In genomic region chr15:81828135-81828534, GRCh38 we compare ENCODE assay signal across 1 cellular context.
TF ChIP-seq lines count a peak whose summit lies in the region.

No MANE protein-coding gene starts in this region.

TF ChIP-seq in HEK293, 187 proteins besides CTCF, POLR2A, EP300 and RAD21 (continued from another document):
- 0 out of 2 replicates have a peak, but pooled peaks have one; percentile 37 for TF ChIP-seq ZNF639 (tag by site-specific recombination; IDR thresholded peaks at IDR 0.05)
- TF ChIP-seq ZIC2 (tag by site-specific recombination; IDR thresholded peaks at IDR 0.05) = no peak
- peak; percentile 70 for TF ChIP-seq ZXDB (tag by site-specific recombination; IDR thresholded peaks at IDR 0.05)
- peak; percentile 32; the same call in 1 of the 2 replicates for TF ChIP-seq GLI2 (tag by site-specific recombination; IDR thresholded peaks at IDR 0.05; ENCODE audit: borderline replicate concordance, low read depth)
- TF ChIP-seq YY1 (tag by site-specific recombination; IDR thresholded peaks at IDR 0.05) = no peak
- no peak for TF ChIP-seq ZBTB48 (tag by site-specific recombination; IDR thresholded peaks at IDR 0.05)
- TF ChIP-seq ZNF792 (tag by site-specific recombination; IDR thresholded peaks at IDR 0.05) = no peak
- no peak for TF ChIP-seq ZNF768 (tag by site-specific recombination; IDR thresholded peaks at IDR 0.05)
- no peak for TF ChIP-seq ZNF239 (tag by site-specific recombination; IDR thresholded peaks at IDR 0.05)
- peak; percentile 16; the same call in 1 of the 2 replicates for TF ChIP-seq OVOL3 (tag by site-specific recombination; IDR thresholded peaks at IDR 0.05)
- TF ChIP-seq ZNF623 (tag by site-specific recombination; IDR thresholded peaks at IDR 0.05) = peak; percentile 72
- peak; percentile 66 for TF ChIP-seq ZBTB8A (tag by site-specific recombination; IDR thresholded peaks at IDR 0.05)
- no peak for TF ChIP-seq TCF7L2 (IDR thresholded peaks at IDR 0.05; ENCODE audit: borderline replicate concordance, low read depth, low read length)
- TF ChIP-seq ZNF654 (tag by site-specific recombination; IDR thresholded peaks at IDR 0.05; ENCODE audit: low read depth) = peak; percentile 20
- TF ChIP-seq ZBTB11 (tag by site-specific recombination; conservative IDR thresholded peaks at IDR 0.05; ENCODE audit: low read depth) = peak; percentile 75
- TF ChIP-seq KLF8 (tag by site-specific recombination; IDR thresholded peaks at IDR 0.05) = no peak
- peak; percentile 86 for TF ChIP-seq ZNF426 (tag by site-specific recombination; IDR thresholded peaks at IDR 0.05)
- peak; percentile 57; the same call in 1 of the 2 replicates for TF ChIP-seq ZNF664 (tag by site-specific recombination; IDR thresholded peaks at IDR 0.05)
- peak; percentile 78 for TF ChIP-seq ZNF555 (tag by site-specific recombination; conservative IDR thresholded peaks at IDR 0.05)
- TF ChIP-seq ZNF37A (tag by site-specific recombination; IDR thresholded peaks at IDR 0.05) = no peak
- 0 out of 2 replicates have a peak, but pooled peaks have one; percentile 33 for TF ChIP-seq RBAK (tag by site-specific recombination; IDR thresholded peaks at IDR 0.05)
- TF ChIP-seq SP7 (tag by site-specific recombination; IDR thresholded peaks at IDR 0.05) = no peak
- TF ChIP-seq ZNF629 (tag by site-specific recombination; IDR thresholded peaks at IDR 0.05) = peak; percentile 42
- TF ChIP-seq ZNF433 (tag by site-specific recombination; IDR thresholded peaks at IDR 0.05; ENCODE audit: low read depth) = peak; percentile 51
TF ChIP-seq in HEK293: peak in this region for 26.
